In the genomic region with DNA sequence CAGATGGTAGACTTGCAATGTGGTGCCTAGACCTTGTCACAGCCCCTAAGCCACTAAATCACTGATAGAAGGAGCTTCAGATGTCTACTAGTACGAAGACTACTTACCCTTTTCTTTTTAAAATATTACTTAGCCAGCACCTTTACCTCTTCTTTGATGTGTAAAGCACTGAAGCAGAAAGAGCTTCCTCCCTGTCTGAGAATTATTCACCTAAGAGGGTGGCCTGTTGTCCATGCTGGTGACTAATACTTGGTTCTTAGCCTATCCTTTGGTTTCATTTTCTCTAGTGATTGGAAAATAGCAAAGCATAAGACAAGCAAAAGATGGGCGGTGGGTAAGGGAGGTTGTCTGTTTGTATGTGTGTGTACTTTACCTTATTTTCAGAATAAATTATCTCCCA, we compare ENCODE assay signal across 23 cellular contexts.
A peak's percentile ranks its signal among the peaks of the same experiment; 100 is the strongest.
DNase-seq lines count a peak whose midpoint lies in the region; ATAC-seq and TF ChIP-seq lines count a peak whose summit lies in the region.
"Had no signal": no experiment of that assay in that cellular context is flagged by ENCODE, and none has a peak within 500 bp of the region (broad histone marks: within the 10 kb centered on the region; RNA-seq: fewer than 3 reads in every experiment).

No MANE protein-coding gene starts in this region.

- H3K27ac ChIP-seq in RWPE2 (ENCODE audit: poor library complexity, severe bottlenecking) (no peak overlapping the region), foreskin keratinocyte (no peak overlapping the region), gastroesophageal sphincter (no peak overlapping the region)
- H3K27ac ChIP-seq: coronary artery, parathyroid adenoma, thyroid gland had no signal

- H3K36me3 Mint-ChIP-seq in HFFc6 (ENCODE audit: low read depth): peaks cover 6% of the 10 kb centered on the region
- H3K36me3 Mint-ChIP-seq: activated naive CD8-positive, alpha-beta T cell; brain; naive thymus-derived CD8-positive, alpha-beta T cell had no signal

- ATAC-seq in RWPE2 (ENCODE audit: low read depth) (peak; percentile 56; the same call in 2 of the 3 replicates), foreskin keratinocyte (peak; percentile 41), gastroesophageal sphincter (no peak), HG02798 (IDR thresholded peaks at IDR 0.05; ENCODE audit: poor library complexity, unreplicated experiment) (no peak)
- ATAC-seq: HepG2; naive thymus-derived CD8-positive, alpha-beta T cell had no signal

- TF ChIP-seq EP300 in gastroesophageal sphincter (IDR thresholded peaks at IDR 0.05): no peak

- H3K27me3 Mint-ChIP-seq in HFFc6 (ENCODE audit: insufficient read depth): no peaks in the 10 kb centered on the region
- H3K27me3 Mint-ChIP-seq: activated naive CD8-positive, alpha-beta T cell; brain; naive thymus-derived CD8-positive, alpha-beta T cell had no signal

- H3K36me3 ChIP-seq in RWPE2 (ENCODE audit: low read depth) (no peaks in the 10 kb centered on the region), gastroesophageal sphincter (no peaks in the 10 kb centered on the region)
- H3K36me3 ChIP-seq: thyroid gland had no signal

- DNase-seq in ELR (ENCODE audit: low read depth): peak; percentile 53
- peak; percentile 19 for DNase-seq in HFFc6
- no peak for DNase-seq in RWPE2 (ENCODE audit: low spot score)
- peak in 1 of 2 donors; percentile 22 for DNase-seq in foreskin keratinocyte
- DNase-seq in NCI-H2227 treated with DMSO at 0.1 percent for 48 hours (lab: John Stamatoyannopoulos, UW): no peak
- no peak for DNase-seq in GM19238 (ENCODE audit: insufficient read length, low spot score)
- DNase-seq: activated CD4-positive, alpha-beta T cell treated with anti-CD3 and anti-CD28 coated beads for 1 hour; activated CD8-positive, alpha-beta memory T cell treated with anti-CD3 and anti-CD28 coated beads for 24 hours; MM.1S; naive thymus-derived CD8-positive, alpha-beta T cell; NCI-H1436 treated with DMSO at 0.1 percent for 48 hours; NCI-H82; stimulated activated CD4-positive, alpha-beta T cell treated with anti-CD3 and anti-CD28 coated beads, Interleukin-1b, Interleukin-23, amount 100 ng/mL, for 48 hours; stimulated activated naive CD4-positive, alpha-beta T cell treated with Interleukin-2 at 50 U/mL for 16 hours; thyroid gland had no signal

- no peak overlapping the region for H3K4me3 Mint-ChIP-seq in HFFc6
- H3K4me3 Mint-ChIP-seq: activated naive CD8-positive, alpha-beta T cell; activated T-helper 1 cell treated with anti-CD3 and anti-CD28 coated beads, Interleukin-12 subunit alpha, Interleukin-12 subunit beta, Interleukin-2, Interleukin-4 antibody, amounts not matched to agents 30 ng/mL and 10 ng/mL and 1 ng/mL, durations not matched to agents 14 hours and 24 hours and 36 hours; brain; naive thymus-derived CD8-positive, alpha-beta T cell had no signal

- H3K4me1 Mint-ChIP-seq in HFFc6 (ENCODE audit: low read depth): peaks cover 47% of the 10 kb centered on the region
- H3K4me1 Mint-ChIP-seq: brain; naive thymus-derived CD8-positive, alpha-beta T cell had no signal

- peak overlapping the region; percentile 20; the same call in 1 of the 2 replicates for H3K27ac Mint-ChIP-seq in HFFc6
- H3K27ac Mint-ChIP-seq: activated naive CD8-positive, alpha-beta T cell; activated T-helper 1 cell treated with anti-CD3 and anti-CD28 coated beads, Interleukin-12 subunit alpha, Interleukin-12 subunit beta, Interleukin-2, Interleukin-4 antibody, amounts not matched to agents 30 ng/mL and 10 ng/mL and 1 ng/mL, durations not matched to agents 14 hours and 24 hours and 36 hours; brain had no signal

- WGBS in gastroesophageal sphincter (ENCODE audit: low coverage in 1 of 2), 2 donors: 79 to 100% methylated on average over 2 of the region's 2 CpGs

- peaks cover under 1% of the 10 kb centered on the region; the same call in 1 of the 2 replicates for H3K9me3 Mint-ChIP-seq in HFFc6

- TF ChIP-seq CTCF in HFFc6 (IDR thresholded peaks at IDR 0.05) (no peak), RWPE2 (IDR thresholded peaks at IDR 0.05; ENCODE audit: poor library complexity, severe bottlenecking) (no peak), foreskin keratinocyte (conservative IDR thresholded peaks at IDR 0.05) (no peak), gastroesophageal sphincter (IDR thresholded peaks at IDR 0.05) (no peak)

- H3K4me1 ChIP-seq in RWPE2 (ENCODE audit: insufficient read depth, poor library complexity, severe bottlenecking) (no peaks in the 10 kb centered on the region), foreskin keratinocyte (peaks cover 2% of the 10 kb centered on the region), gastroesophageal sphincter (no peaks in the 10 kb centered on the region)
- H3K4me1 ChIP-seq: parathyroid adenoma, thyroid gland had no signal

- H3K9me3 ChIP-seq in RWPE2 (ENCODE audit: severe bottlenecking) (no peaks in the 10 kb centered on the region), gastroesophageal sphincter (peaks cover 0 to 3% (median 0%) of the 10 kb centered on the region in 3 donors)
- H3K9me3 ChIP-seq: thyroid gland had no signal

- H3K4me3 ChIP-seq in RWPE2 (ENCODE audit: severe bottlenecking) (no peak overlapping the region), gastroesophageal sphincter (no peak overlapping the region)
- H3K4me3 ChIP-seq: coronary artery, thyroid gland had no signal

- no peaks in the 10 kb centered on the region for H3K27me3 ChIP-seq in RWPE2 (ENCODE audit: insufficient read depth, poor library complexity, severe bottlenecking)
- no peaks in the 10 kb centered on the region for H3K27me3 ChIP-seq in foreskin keratinocyte
- H3K27me3 ChIP-seq in gastroesophageal sphincter: no peaks in the 10 kb centered on the region
- H3K27me3 ChIP-seq: thyroid gland had no signal

- TF ChIP-seq POLR2A in gastroesophageal sphincter (IDR thresholded peaks at IDR 0.05): no peak

Comparison
In these comparisons a context has a peak if more than half of its experiments do, and no peak if none do; other contexts are left out.
1. DNase-seq: peak in ELR (single experiment) and HFFc6 (single experiment); none in RWPE2 (single experiment), NCI-H2227 treated with DMSO at 0.1 percent for 48 hours (single experiment) and GM19238 (single experiment).
2. ATAC-seq: peak in RWPE2 (single experiment) and foreskin keratinocyte (single experiment); none in gastroesophageal sphincter (single experiment) and HG02798 (single experiment).